25 cellular contexts compared by ENCODE assay signal in genomic region chr4:48043504-48043903, GRCh38. TPM values are rescaled to one million over a fixed set of nuclear protein-coding genes. Genes with fewer than 3 reads are reported as not detected.
"Had no signal": no experiment of that assay in that cellular context is flagged by ENCODE, and none has a peak within 500 bp of the region (broad histone marks: within the 10 kb centered on the region; RNA-seq: fewer than 3 reads in every experiment).

No MANE protein-coding gene starts in this region.

- H3K27me3 ChIP-seq: body of pancreas, tibial artery had no signal

- H3K9me3 Mint-ChIP-seq: dendritic cell treated with granulocyte-macrophage colony-stimulating factor and Interleukin-4, amounts not matched to agents 40 ng/mL and 50 ng/mL, for 4 days; immature natural killer cell; naive thymus-derived CD4-positive, alpha-beta T cell; stimulated activated effector memory CD8-positive, alpha-beta T cell treated with anti-CD3 and anti-CD28 coated beads, Interleukin-12 subunit alpha, Interleukin-12 subunit beta, amount 100 ng/mL, for 72 hours; stimulated activated naive CD8-positive, alpha-beta T cell treated with anti-CD3 and anti-CD28 coated beads, Interleukin-15, amount 100 ng/mL, for 72 hours; WTC11 had no signal

- ATAC-seq: naive thymus-derived CD4-positive, alpha-beta T cell; right cardiac atrium; stimulated activated effector memory CD8-positive, alpha-beta T cell treated with anti-CD3 and anti-CD28 coated beads, Interleukin-12 subunit alpha, Interleukin-12 subunit beta, amount 100 ng/mL, for 72 hours; stimulated activated naive CD8-positive, alpha-beta T cell treated with anti-CD3 and anti-CD28 coated beads, Interleukin-15, amount 100 ng/mL, for 72 hours; WTC11 had no signal

- H3K27ac Mint-ChIP-seq: dendritic cell treated with granulocyte-macrophage colony-stimulating factor and Interleukin-4, amounts not matched to agents 40 ng/mL and 50 ng/mL, for 4 days; immature natural killer cell; stimulated activated effector memory CD8-positive, alpha-beta T cell treated with anti-CD3 and anti-CD28 coated beads, Interleukin-12 subunit alpha, Interleukin-12 subunit beta, amount 100 ng/mL, for 72 hours; stimulated activated naive CD8-positive, alpha-beta T cell treated with anti-CD3 and anti-CD28 coated beads, Interleukin-15, amount 100 ng/mL, for 72 hours; WTC11 had no signal

- DNase-seq: activated CD4-positive, alpha-beta T cell treated with anti-CD3 and anti-CD28 coated beads, Interleukin-2, amount 50 U/mL, for 48 hours; activated gamma-delta T cell; activated naive CD4-positive, alpha-beta T cell treated with anti-CD3 and anti-CD28 coated beads, Interleukin-2, amount 50 U/mL, for 16 hours; activated T-cell treated with anti-CD3 and anti-CD28 coated beads for 4 hours; anterior cingulate cortex; body of pancreas; effector CD4-positive, alpha-beta T cell; foreskin fibroblast; immature natural killer cell; naive thymus-derived CD4-positive, alpha-beta T cell; right cardiac atrium; stimulated activated CD4-positive, alpha-beta T cell treated with anti-CD3 and anti-CD28 coated beads, Interleukin-12 subunit alpha, Interleukin-12 subunit beta, amount 100 ng/mL, for 4 hours; stimulated activated naive CD8-positive, alpha-beta T cell treated with anti-CD3 and anti-CD28 coated beads, Interleukin-15, amount 100 ng/mL, for 72 hours; T1000; tibial artery had no signal

- H3K4me3 ChIP-seq: body of pancreas, lung, tibial artery had no signal

- H3K36me3 Mint-ChIP-seq: immature natural killer cell; naive thymus-derived CD4-positive, alpha-beta T cell; WTC11 had no signal

- H3K27me3 Mint-ChIP-seq: stimulated activated naive CD8-positive, alpha-beta T cell treated with anti-CD3 and anti-CD28 coated beads, Interleukin-15, amount 100 ng/mL, for 72 hours had no signal

- H3K4me3 Mint-ChIP-seq: dendritic cell treated with granulocyte-macrophage colony-stimulating factor and Interleukin-4, amounts not matched to agents 40 ng/mL and 50 ng/mL, for 4 days; stimulated activated effector memory CD8-positive, alpha-beta T cell treated with anti-CD3 and anti-CD28 coated beads, Interleukin-12 subunit alpha, Interleukin-12 subunit beta, amount 100 ng/mL, for 72 hours; stimulated activated naive CD8-positive, alpha-beta T cell treated with anti-CD3 and anti-CD28 coated beads, Interleukin-15, amount 100 ng/mL, for 72 hours; WTC11 had no signal

- H3K9me3 ChIP-seq: body of pancreas, tibial artery had no signal

- H3K4me1 ChIP-seq: tibial artery had no signal

- H3K36me3 ChIP-seq: tibial artery had no signal

- H3K27ac ChIP-seq: tibial artery had no signal

- FAIRE-seq: endometrium had no signal

RNA-seq across cellular contexts. Expression of gene NIPAL1, which starts 26.9 kb away (rescaled TPM):
- polyA plus RNA-seq: immature natural killer cell had no signal

RNA-seq across cellular contexts. Expression of gene CNGA1, which starts 27.0 kb away (rescaled TPM):
- total RNA-seq: fibroblast of lung; glomerular endothelial cell; naive thymus-derived CD4-positive, alpha-beta T cell; osteocyte; pulmonary artery endothelial cell; T-helper 1 cell treated with Interleukin-12 subunit alpha and Interleukin-12 subunit beta and Interleukin-4 antibody, amounts not matched to agents 30 ng/mL and 1 ng/mL, for 36 hours had no signal
- polyA plus RNA-seq: fibroblast of lung, immature natural killer cell had no signal
